8 cellular contexts compared by ENCODE assay signal in genomic region chr17:8060274-8060673, GRCh38. TPM values are rescaled to one million over a fixed set of nuclear protein-coding genes. Genes with fewer than 3 reads are reported as not detected.
DNase-seq lines count a peak whose midpoint lies in the region; ATAC-seq and TF ChIP-seq lines count a peak whose summit lies in the region.

No MANE protein-coding gene starts in this region.

- peak; percentile 39 to 62 for ATAC-seq in left cardiac atrium
- ATAC-seq in HG03469 (IDR thresholded peaks at IDR 0.05; ENCODE audit: unreplicated experiment): no peak
- ATAC-seq in GM18868 (IDR thresholded peaks at IDR 0.05; ENCODE audit: unreplicated experiment): no peak

- H3K27ac ChIP-seq in SJCRH30 (no peak overlapping the region), adrenal gland (no peak overlapping the region)

- no peak for TF ChIP-seq POLR2A in adrenal gland (IDR thresholded peaks at IDR 0.05)

- WGBS in adrenal gland, 4 donors: 6 to 7% (median 6%) methylated on average over 10 of the region's 10 CpGs

- DNase-seq in DMS79 treated with DMSO at 0.1 percent for 48 hours (lab: John Stamatoyannopoulos, UW) (peak; percentile 70), LHCN-M2 (ENCODE audit: low read depth) (peak; percentile 69), SJCRH30 (peak; percentile 33 to 77), adrenal gland (peak; percentile 62 to 84 (median 70)), left cardiac atrium (peak; percentile 52), retinal pigment epithelial cell (ENCODE audit: low read depth) (no peak)

- TF ChIP-seq CTCF in adrenal gland (IDR thresholded peaks at IDR 0.05) (peak; percentile 74 to 84 (median 79)), retinal pigment epithelial cell (conservative IDR thresholded peaks at IDR 0.05; ENCODE audit: low read depth, low read length) (peak; percentile 64)

- no peak overlapping the region for H3K4me3 ChIP-seq in SJCRH30
- no peak overlapping the region for H3K4me3 ChIP-seq in adrenal gland
- H3K4me3 ChIP-seq in retinal pigment epithelial cell (ENCODE audit: low read length): no peak overlapping the region

- H3K27me3 ChIP-seq in SJCRH30 (peaks cover 9% of the 10 kb centered on the region; the same call in 1 of the 2 replicates), adrenal gland (peaks cover 20% of the 10 kb centered on the region)

- intact Hi-C loops in adrenal gland (cut with DNase I): no loop called here
- intact Hi-C loops in left cardiac atrium (cut with DNase I): no loop called here

- H3K36me3 ChIP-seq in SJCRH30 (no peaks in the 10 kb centered on the region), adrenal gland (replicated peaks in 1 of 2) (no peaks in the 10 kb centered on the region)

- H3K4me1 ChIP-seq in SJCRH30: 0 out of 2 replicates have a peak, but pooled peaks cover 9% of the 10 kb centered on the region
- no peaks in the 10 kb centered on the region for H3K4me1 ChIP-seq in adrenal gland (replicated peaks in 1 of 2)

- H3K9me3 ChIP-seq in SJCRH30 (replicated peaks) (no peaks in the 10 kb centered on the region), adrenal gland (replicated peaks in 1 of 3) (no peaks in the 10 kb centered on the region)

RNA-seq across cellular contexts. Expression of gene ALOX15B, which starts 21.4 kb away (rescaled TPM):
- 0.17 and 0.58 TPM in 2 replicates for total RNA-seq in LHCN-M2 (2014; rRNA removed)
- polyA plus RNA-seq in LHCN-M2 (2012): 0.04 TPM
- not detected in 2 replicates for total RNA-seq in SJCRH30 (2014; rRNA removed; shearing (Covaris generic))
- total RNA-seq in adrenal gland: 1 to 10 TPM; 2.0 to 9.8 (median 4.6) TPM
- polyA plus RNA-seq in adrenal gland: 1 to 10 TPM; 1.1 to 5.8 (median 2.0) TPM
- total RNA-seq in left cardiac atrium: under 1 TPM in 1 of 2 donors, not detected in 1; 0.39 TPM

RNA-seq across cellular contexts. Expression of gene ALOX12B, which starts 27.2 kb away (rescaled TPM):
- total RNA-seq in LHCN-M2 (2014; rRNA removed): 0.06 TPM in 1 of 2 replicates, not detected in the other
- polyA plus RNA-seq in LHCN-M2 (2012): not detected
- not detected in 2 replicates for total RNA-seq in SJCRH30 (2014; rRNA removed; shearing (Covaris generic))
- total RNA-seq in adrenal gland: not detected
- not detected for polyA plus RNA-seq in adrenal gland
- total RNA-seq in left cardiac atrium: not detected

RNA-seq across cellular contexts. Expression of gene GUCY2D, which starts 57.9 kb away (rescaled TPM):
- total RNA-seq in LHCN-M2 (2014; rRNA removed) (not detected in 2 replicates), adrenal gland (not detected), left cardiac atrium (under 1 TPM; 0.10 to 0.38 TPM)
- not detected for polyA plus RNA-seq in LHCN-M2 (2012)
- total RNA-seq in SJCRH30 (2014; rRNA removed; shearing (Covaris generic)): not detected in 2 replicates
- polyA plus RNA-seq in adrenal gland: not detected

RNA-seq across cellular contexts. Expression of gene ALOXE3, which starts 58.0 kb away (rescaled TPM):
- total RNA-seq in LHCN-M2 (2014; rRNA removed) (not detected in 2 replicates), adrenal gland (not detected), left cardiac atrium (not detected)
- 0.09 TPM for polyA plus RNA-seq in LHCN-M2 (2012)
- total RNA-seq in SJCRH30 (2014; rRNA removed; shearing (Covaris generic)): not detected in 2 replicates
- polyA plus RNA-seq in adrenal gland: not detected

Comparison
In these comparisons a context has a peak if more than half of its experiments do, and no peak if none do; other contexts are left out.
1. ATAC-seq: peak in left cardiac atrium (2 of 2); none in HG03469 (single experiment) and GM18868 (single experiment).